1 cellular context compared by ENCODE assay signal in the genomic region with DNA sequence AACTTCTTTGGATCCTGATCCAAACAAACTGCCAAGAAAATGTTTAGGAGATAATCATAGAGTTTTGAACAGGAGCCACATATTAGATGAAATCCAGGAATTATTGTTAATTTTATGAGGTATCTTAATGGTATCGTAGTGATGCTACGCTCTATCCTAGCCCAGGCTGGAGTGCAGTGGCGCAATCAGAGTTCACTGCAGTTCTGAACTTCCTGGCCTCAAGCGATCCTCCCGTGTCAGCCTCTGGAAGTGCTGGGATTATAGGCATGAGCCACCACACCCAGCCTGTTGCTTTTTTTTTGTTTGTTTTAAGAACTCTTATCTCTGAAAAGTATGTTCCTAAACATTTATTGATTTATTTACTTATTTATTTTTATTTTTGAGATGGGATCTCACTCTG.
TF ChIP-seq lines count a peak whose summit lies in the region.

No MANE protein-coding gene starts in this region.

TF ChIP-seq in HepG2, 621 proteins besides CTCF, POLR2A, EP300 and RAD21 (continues in another document):
- TF ChIP-seq NKX3-1 (CRISPR knock-in tag; IDR thresholded peaks at IDR 0.05): no peak
- TF ChIP-seq SIN3A (IDR thresholded peaks at IDR 0.05; ENCODE audit: borderline replicate concordance, low read depth, low read length): no peak
- no peak for TF ChIP-seq ZNF816 (CRISPR knock-in tag; IDR thresholded peaks at IDR 0.05; ENCODE audit: borderline replicate concordance)
- 0 out of 2 replicates have a peak, but pooled peaks have one; percentile 17 for TF ChIP-seq GABPB1 (CRISPR knock-in tag; IDR thresholded peaks at IDR 0.05)
- TF ChIP-seq ZNF34 (CRISPR knock-in tag; IDR thresholded peaks at IDR 0.05; ENCODE audit: borderline replicate concordance): no peak
- TF ChIP-seq, protein P1, sequence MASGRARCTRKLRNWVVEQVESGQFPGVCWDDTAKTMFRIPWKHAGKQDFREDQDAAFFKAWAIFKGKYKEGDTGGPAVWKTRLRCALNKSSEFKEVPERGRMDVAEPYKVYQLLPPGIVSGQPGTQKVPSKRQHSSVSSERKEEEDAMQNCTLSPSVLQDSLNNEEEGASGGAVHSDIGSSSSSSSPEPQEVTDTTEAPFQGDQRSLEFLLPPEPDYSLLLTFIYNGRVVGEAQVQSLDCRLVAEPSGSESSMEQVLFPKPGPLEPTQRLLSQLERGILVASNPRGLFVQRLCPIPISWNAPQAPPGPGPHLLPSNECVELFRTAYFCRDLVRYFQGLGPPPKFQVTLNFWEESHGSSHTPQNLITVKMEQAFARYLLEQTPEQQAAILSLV (CRISPR knock-in tag; IDR thresholded peaks at IDR 0.05; ENCODE audit: borderline replicate concordance): no peak
- TF ChIP-seq, protein P2, sequence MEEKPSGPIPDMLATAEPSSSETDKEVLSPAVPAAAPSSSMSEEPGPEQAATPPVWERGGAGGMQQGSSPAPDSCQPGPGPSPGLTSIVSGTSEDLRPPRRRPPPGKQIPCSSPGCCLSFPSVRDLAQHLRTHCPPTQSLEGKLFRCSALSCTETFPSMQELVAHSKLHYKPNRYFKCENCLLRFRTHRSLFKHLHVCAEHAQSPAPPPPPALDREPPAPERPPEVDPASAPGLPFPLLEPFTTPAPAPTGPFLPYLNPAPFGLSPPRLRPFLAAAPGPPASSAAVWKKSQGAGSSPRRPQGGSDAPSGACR (CRISPR knock-in tag; IDR thresholded peaks at IDR 0.05): no peak
- TF ChIP-seq, protein P3, sequence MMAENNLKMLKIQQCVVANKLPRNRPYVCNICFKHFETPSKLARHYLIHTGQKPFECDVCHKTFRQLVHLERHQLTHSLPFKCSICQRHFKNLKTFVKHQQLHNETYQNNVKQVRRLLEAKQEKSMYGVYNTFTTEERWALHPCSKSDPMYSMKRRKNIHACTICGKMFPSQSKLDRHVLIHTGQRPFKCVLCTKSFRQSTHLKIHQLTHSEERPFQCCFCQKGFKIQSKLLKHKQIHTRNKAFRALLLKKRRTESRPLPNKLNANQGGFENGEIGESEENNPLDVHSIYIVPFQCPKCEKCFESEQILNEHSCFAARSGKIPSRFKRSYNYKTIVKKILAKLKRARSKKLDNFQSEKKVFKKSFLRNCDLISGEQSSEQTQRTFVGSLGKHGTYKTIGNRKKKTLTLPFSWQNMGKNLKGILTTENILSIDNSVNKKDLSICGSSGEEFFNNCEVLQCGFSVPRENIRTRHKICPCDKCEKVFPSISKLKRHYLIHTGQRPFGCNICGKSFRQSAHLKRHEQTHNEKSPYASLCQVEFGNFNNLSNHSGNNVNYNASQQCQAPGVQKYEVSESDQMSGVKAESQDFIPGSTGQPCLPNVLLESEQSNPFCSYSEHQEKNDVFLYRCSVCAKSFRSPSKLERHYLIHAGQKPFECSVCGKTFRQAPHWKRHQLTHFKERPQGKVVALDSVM (CRISPR knock-in tag; IDR thresholded peaks at IDR 0.05): peak; percentile 92
- peak; percentile 32; the same call in 1 of the 2 replicates for TF ChIP-seq RXRB (CRISPR knock-in tag; IDR thresholded peaks at IDR 0.05; ENCODE audit: borderline replicate concordance)
- TF ChIP-seq, protein P4, sequence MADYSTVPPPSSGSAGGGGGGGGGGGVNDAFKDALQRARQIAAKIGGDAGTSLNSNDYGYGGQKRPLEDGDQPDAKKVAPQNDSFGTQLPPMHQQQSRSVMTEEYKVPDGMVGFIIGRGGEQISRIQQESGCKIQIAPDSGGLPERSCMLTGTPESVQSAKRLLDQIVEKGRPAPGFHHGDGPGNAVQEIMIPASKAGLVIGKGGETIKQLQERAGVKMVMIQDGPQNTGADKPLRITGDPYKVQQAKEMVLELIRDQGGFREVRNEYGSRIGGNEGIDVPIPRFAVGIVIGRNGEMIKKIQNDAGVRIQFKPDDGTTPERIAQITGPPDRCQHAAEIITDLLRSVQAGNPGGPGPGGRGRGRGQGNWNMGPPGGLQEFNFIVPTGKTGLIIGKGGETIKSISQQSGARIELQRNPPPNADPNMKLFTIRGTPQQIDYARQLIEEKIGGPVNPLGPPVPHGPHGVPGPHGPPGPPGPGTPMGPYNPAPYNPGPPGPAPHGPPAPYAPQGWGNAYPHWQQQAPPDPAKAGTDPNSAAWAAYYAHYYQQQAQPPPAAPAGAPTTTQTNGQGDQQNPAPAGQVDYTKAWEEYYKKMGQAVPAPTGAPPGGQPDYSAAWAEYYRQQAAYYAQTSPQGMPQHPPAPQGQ (CRISPR knock-in tag; IDR thresholded peaks at IDR 0.05; ENCODE audit: borderline replicate concordance): no peak
- TF ChIP-seq, protein P5, sequence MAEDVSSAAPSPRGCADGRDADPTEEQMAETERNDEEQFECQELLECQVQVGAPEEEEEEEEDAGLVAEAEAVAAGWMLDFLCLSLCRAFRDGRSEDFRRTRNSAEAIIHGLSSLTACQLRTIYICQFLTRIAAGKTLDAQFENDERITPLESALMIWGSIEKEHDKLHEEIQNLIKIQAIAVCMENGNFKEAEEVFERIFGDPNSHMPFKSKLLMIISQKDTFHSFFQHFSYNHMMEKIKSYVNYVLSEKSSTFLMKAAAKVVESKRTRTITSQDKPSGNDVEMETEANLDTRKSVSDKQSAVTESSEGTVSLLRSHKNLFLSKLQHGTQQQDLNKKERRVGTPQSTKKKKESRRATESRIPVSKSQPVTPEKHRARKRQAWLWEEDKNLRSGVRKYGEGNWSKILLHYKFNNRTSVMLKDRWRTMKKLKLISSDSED (CRISPR knock-in tag; IDR thresholded peaks at IDR 0.05): no peak
- peak; percentile 85 for TF ChIP-seq KAT2B (IDR thresholded peaks at IDR 0.05; ENCODE audit: borderline replicate concordance, low read depth, low read length)
- TF ChIP-seq, protein P6, sequence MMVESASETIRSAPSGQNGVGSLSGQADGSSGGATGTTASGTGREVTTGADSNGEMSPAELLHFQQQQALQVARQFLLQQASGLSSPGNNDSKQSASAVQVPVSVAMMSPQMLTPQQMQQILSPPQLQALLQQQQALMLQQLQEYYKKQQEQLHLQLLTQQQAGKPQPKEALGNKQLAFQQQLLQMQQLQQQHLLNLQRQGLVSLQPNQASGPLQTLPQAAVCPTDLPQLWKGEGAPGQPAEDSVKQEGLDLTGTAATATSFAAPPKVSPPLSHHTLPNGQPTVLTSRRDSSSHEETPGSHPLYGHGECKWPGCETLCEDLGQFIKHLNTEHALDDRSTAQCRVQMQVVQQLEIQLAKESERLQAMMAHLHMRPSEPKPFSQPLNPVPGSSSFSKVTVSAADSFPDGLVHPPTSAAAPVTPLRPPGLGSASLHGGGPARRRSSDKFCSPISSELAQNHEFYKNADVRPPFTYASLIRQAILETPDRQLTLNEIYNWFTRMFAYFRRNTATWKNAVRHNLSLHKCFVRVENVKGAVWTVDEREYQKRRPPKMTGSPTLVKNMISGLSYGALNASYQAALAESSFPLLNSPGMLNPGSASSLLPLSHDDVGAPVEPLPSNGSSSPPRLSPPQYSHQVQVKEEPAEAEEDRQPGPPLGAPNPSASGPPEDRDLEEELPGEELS (CRISPR knock-in tag; IDR thresholded peaks at IDR 0.05): 0 out of 2 replicates have a peak, but pooled peaks have one; percentile 28
- no peak for TF ChIP-seq ESRRA (CRISPR knock-in tag; IDR thresholded peaks at IDR 0.05; ENCODE audit: low read depth)
- TF ChIP-seq NR2F6 (IDR thresholded peaks at IDR 0.05): no peak
- 0 out of 2 replicates have a peak, but pooled peaks have one; percentile 13 for TF ChIP-seq NR2F6 (CRISPR knock-in tag; IDR thresholded peaks at IDR 0.05)
- TF ChIP-seq TOE1 (CRISPR knock-in tag; IDR thresholded peaks at IDR 0.05): no peak
- no peak for TF ChIP-seq MEF2D (CRISPR knock-in tag; IDR thresholded peaks at IDR 0.05)
- TF ChIP-seq, protein P7, sequence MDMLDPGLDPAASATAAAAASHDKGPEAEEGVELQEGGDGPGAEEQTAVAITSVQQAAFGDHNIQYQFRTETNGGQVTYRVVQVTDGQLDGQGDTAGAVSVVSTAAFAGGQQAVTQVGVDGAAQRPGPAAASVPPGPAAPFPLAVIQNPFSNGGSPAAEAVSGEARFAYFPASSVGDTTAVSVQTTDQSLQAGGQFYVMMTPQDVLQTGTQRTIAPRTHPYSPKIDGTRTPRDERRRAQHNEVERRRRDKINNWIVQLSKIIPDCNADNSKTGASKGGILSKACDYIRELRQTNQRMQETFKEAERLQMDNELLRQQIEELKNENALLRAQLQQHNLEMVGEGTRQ (IDR thresholded peaks at IDR 0.05; ENCODE audit: low read depth, low read length): no peak
- TF ChIP-seq, protein P7 (CRISPR knock-in tag; IDR thresholded peaks at IDR 0.05; ENCODE audit: borderline replicate concordance): no peak
- no peak for TF ChIP-seq POLR2G (IDR thresholded peaks at IDR 0.05; ENCODE audit: low read depth, low read length)
- no peak for TF ChIP-seq ZNF224 (CRISPR knock-in tag; IDR thresholded peaks at IDR 0.05)
- TF ChIP-seq ONECUT2 (CRISPR knock-in tag; IDR thresholded peaks at IDR 0.05): 0 out of 2 replicates have a peak, but pooled peaks have one; percentile 31
- TF ChIP-seq POGZ (CRISPR knock-in tag; IDR thresholded peaks at IDR 0.05): no peak
- TF ChIP-seq SPEN (CRISPR knock-in tag; IDR thresholded peaks at IDR 0.05; ENCODE audit: low read depth): no peak
- TF ChIP-seq, protein P8, sequence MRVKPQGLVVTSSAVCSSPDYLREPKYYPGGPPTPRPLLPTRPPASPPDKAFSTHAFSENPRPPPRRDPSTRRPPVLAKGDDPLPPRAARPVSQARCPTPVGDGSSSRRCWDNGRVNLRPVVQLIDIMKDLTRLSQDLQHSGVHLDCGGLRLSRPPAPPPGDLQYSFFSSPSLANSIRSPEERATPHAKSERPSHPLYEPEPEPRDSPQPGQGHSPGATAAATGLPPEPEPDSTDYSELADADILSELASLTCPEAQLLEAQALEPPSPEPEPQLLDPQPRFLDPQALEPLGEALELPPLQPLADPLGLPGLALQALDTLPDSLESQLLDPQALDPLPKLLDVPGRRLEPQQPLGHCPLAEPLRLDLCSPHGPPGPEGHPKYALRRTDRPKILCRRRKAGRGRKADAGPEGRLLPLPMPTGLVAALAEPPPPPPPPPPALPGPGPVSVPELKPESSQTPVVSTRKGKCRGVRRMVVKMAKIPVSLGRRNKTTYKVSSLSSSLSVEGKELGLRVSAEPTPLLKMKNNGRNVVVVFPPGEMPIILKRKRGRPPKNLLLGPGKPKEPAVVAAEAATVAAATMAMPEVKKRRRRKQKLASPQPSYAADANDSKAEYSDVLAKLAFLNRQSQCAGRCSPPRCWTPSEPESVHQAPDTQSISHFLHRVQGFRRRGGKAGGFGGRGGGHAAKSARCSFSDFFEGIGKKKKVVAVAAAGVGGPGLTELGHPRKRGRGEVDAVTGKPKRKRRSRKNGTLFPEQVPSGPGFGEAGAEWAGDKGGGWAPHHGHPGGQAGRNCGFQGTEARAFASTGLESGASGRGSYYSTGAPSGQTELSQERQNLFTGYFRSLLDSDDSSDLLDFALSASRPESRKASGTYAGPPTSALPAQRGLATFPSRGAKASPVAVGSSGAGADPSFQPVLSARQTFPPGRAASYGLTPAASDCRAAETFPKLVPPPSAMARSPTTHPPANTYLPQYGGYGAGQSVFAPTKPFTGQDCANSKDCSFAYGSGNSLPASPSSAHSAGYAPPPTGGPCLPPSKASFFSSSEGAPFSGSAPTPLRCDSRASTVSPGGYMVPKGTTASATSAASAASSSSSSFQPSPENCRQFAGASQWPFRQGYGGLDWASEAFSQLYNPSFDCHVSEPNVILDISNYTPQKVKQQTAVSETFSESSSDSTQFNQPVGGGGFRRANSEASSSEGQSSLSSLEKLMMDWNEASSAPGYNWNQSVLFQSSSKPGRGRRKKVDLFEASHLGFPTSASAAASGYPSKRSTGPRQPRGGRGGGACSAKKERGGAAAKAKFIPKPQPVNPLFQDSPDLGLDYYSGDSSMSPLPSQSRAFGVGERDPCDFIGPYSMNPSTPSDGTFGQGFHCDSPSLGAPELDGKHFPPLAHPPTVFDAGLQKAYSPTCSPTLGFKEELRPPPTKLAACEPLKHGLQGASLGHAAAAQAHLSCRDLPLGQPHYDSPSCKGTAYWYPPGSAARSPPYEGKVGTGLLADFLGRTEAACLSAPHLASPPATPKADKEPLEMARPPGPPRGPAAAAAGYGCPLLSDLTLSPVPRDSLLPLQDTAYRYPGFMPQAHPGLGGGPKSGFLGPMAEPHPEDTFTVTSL (CRISPR knock-in tag; IDR thresholded peaks at IDR 0.05; ENCODE audit: borderline replicate concordance): 0 out of 2 replicates have a peak, but pooled peaks have one; percentile 27
- TF ChIP-seq, protein P9, sequence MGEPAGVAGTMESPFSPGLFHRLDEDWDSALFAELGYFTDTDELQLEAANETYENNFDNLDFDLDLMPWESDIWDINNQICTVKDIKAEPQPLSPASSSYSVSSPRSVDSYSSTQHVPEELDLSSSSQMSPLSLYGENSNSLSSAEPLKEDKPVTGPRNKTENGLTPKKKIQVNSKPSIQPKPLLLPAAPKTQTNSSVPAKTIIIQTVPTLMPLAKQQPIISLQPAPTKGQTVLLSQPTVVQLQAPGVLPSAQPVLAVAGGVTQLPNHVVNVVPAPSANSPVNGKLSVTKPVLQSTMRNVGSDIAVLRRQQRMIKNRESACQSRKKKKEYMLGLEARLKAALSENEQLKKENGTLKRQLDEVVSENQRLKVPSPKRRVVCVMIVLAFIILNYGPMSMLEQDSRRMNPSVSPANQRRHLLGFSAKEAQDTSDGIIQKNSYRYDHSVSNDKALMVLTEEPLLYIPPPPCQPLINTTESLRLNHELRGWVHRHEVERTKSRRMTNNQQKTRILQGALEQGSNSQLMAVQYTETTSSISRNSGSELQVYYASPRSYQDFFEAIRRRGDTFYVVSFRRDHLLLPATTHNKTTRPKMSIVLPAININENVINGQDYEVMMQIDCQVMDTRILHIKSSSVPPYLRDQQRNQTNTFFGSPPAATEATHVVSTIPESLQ (CRISPR knock-in tag; conservative IDR thresholded peaks at IDR 0.05): no peak
- TF ChIP-seq, protein P10, sequence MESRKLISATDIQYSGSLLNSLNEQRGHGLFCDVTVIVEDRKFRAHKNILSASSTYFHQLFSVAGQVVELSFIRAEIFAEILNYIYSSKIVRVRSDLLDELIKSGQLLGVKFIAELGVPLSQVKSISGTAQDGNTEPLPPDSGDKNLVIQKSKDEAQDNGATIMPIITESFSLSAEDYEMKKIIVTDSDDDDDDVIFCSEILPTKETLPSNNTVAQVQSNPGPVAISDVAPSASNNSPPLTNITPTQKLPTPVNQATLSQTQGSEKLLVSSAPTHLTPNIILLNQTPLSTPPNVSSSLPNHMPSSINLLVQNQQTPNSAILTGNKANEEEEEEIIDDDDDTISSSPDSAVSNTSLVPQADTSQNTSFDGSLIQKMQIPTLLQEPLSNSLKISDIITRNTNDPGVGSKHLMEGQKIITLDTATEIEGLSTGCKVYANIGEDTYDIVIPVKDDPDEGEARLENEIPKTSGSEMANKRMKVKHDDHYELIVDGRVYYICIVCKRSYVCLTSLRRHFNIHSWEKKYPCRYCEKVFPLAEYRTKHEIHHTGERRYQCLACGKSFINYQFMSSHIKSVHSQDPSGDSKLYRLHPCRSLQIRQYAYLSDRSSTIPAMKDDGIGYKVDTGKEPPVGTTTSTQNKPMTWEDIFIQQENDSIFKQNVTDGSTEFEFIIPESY (CRISPR knock-in tag; IDR thresholded peaks at IDR 0.05): peak; percentile 58; the same call in 1 of the 2 replicates
- TF ChIP-seq CEBPG (CRISPR knock-in tag; IDR thresholded peaks at IDR 0.05): peak; percentile 85
- TF ChIP-seq, protein P11, sequence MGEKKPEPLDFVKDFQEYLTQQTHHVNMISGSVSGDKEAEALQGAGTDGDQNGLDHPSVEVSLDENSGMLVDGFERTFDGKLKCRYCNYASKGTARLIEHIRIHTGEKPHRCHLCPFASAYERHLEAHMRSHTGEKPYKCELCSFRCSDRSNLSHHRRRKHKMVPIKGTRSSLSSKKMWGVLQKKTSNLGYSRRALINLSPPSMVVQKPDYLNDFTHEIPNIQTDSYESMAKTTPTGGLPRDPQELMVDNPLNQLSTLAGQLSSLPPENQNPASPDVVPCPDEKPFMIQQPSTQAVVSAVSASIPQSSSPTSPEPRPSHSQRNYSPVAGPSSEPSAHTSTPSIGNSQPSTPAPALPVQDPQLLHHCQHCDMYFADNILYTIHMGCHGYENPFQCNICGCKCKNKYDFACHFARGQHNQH (CRISPR knock-in tag; IDR thresholded peaks at IDR 0.05): no peak
